ENCODE assay signal across 1 cellular context in genomic region chr14:59297070-59297766, GRCh38.
TF ChIP-seq lines count a peak whose summit lies in the region.

No MANE protein-coding gene starts in this region.

TF ChIP-seq in HepG2, 621 proteins besides CTCF, POLR2A, EP300 and RAD21 (continued from another document and continues in another):
- TF ChIP-seq ZBTB44 (CRISPR knock-in tag; IDR thresholded peaks at IDR 0.05) (no peak), HNRNPUL1 (IDR thresholded peaks at IDR 0.05; ENCODE audit: low read depth, low read length) (no peak), ARNT (IDR thresholded peaks at IDR 0.05) (no peak), AHDC1 (CRISPR knock-in tag; IDR thresholded peaks at IDR 0.05; ENCODE audit: borderline replicate concordance) (peak; percentile 81), ZNF432 (CRISPR knock-in tag; IDR thresholded peaks at IDR 0.05; ENCODE audit: borderline replicate concordance) (no peak), TBX3 (IDR thresholded peaks at IDR 0.05; ENCODE audit: borderline replicate concordance) (no peak), MIXL1 (CRISPR knock-in tag; IDR thresholded peaks at IDR 0.05) (peak; percentile 60; the same call in 1 of the 2 replicates), NCOA5 (CRISPR knock-in tag; IDR thresholded peaks at IDR 0.05) (no peak), NR1H2 (CRISPR knock-in tag; IDR thresholded peaks at IDR 0.05; ENCODE audit: borderline replicate concordance, low read depth) (no peak), NKX3-1 (CRISPR knock-in tag; IDR thresholded peaks at IDR 0.05) (no peak), RFX1 (IDR thresholded peaks at IDR 0.05) (no peak), NFKB2 (CRISPR knock-in tag; IDR thresholded peaks at IDR 0.05; ENCODE audit: borderline replicate concordance) (no peak), SALL1 (CRISPR knock-in tag; IDR thresholded peaks at IDR 0.05) (peak; percentile 86), CC2D1A (CRISPR knock-in tag; IDR thresholded peaks at IDR 0.05) (no peak), REL (CRISPR knock-in tag; conservative IDR thresholded peaks at IDR 0.05) (no peak), ZC3H13 (CRISPR knock-in tag; IDR thresholded peaks at IDR 0.05) (no peak), YEATS2 (CRISPR knock-in tag; IDR thresholded peaks at IDR 0.05; ENCODE audit: borderline replicate concordance) (no peak), MXI1 (IDR thresholded peaks at IDR 0.05; ENCODE audit: borderline replicate concordance, low read depth, low read length) (no peak), ZHX2 (IDR thresholded peaks at IDR 0.05; ENCODE audit: low read depth) (no peak), ZHX2 (CRISPR knock-in tag; IDR thresholded peaks at IDR 0.05; ENCODE audit: borderline replicate concordance) (no peak), ZNF614 (CRISPR knock-in tag; IDR thresholded peaks at IDR 0.05; ENCODE audit: borderline replicate concordance) (peak; percentile 69; the same call in 1 of the 2 replicates), ZMAT5 (CRISPR knock-in tag; IDR thresholded peaks at IDR 0.05; ENCODE audit: borderline replicate concordance, low read depth) (no peak), KLF11 (CRISPR knock-in tag; IDR thresholded peaks at IDR 0.05) (no peak), HCFC1 (IDR thresholded peaks at IDR 0.05; ENCODE audit: low read depth, low read length) (no peak), SNAI1 (CRISPR knock-in tag; IDR thresholded peaks at IDR 0.05; ENCODE audit: borderline replicate concordance) (no peak), HNF4G (IDR thresholded peaks at IDR 0.05; ENCODE audit: borderline replicate concordance, low read depth, low read length) (peak; percentile 91), HNF4G (CRISPR knock-in tag; IDR thresholded peaks at IDR 0.05; ENCODE audit: borderline replicate concordance, low read depth) (0 out of 2 replicates have a peak, but pooled peaks have one; percentile 37), SOX6 (IDR thresholded peaks at IDR 0.05) (no peak), SOX6 (CRISPR knock-in tag; IDR thresholded peaks at IDR 0.05) (peak; percentile 71), SMAD9 (CRISPR knock-in tag; IDR thresholded peaks at IDR 0.05) (no peak), ZNF142 (CRISPR knock-in tag; IDR thresholded peaks at IDR 0.05) (no peak), IRF2 (CRISPR knock-in tag; IDR thresholded peaks at IDR 0.05) (0 out of 2 replicates have a peak, but pooled peaks have one; percentile 48), ZMYM2 (CRISPR knock-in tag; IDR thresholded peaks at IDR 0.05) (0 out of 2 replicates have a peak, but pooled peaks have one; percentile 60), MXD3 (CRISPR knock-in tag; IDR thresholded peaks at IDR 0.05) (no peak), SMAD1 (CRISPR knock-in tag; IDR thresholded peaks at IDR 0.05; ENCODE audit: borderline replicate concordance, low read depth) (no peak), ZNF703 (CRISPR knock-in tag; IDR thresholded peaks at IDR 0.05; ENCODE audit: borderline replicate concordance) (no peak), ZNF451 (CRISPR knock-in tag; IDR thresholded peaks at IDR 0.05) (no peak), ZFX (CRISPR knock-in tag; IDR thresholded peaks at IDR 0.05; ENCODE audit: low read depth) (no peak), RBM22 (optimal IDR thresholded peaks at IDR 0.05; ENCODE audit: low read length) (no peak), ZNF563 (CRISPR knock-in tag; IDR thresholded peaks at IDR 0.05) (no peak), TEAD2 (CRISPR knock-in tag; IDR thresholded peaks at IDR 0.05) (no peak), FOXC1 (CRISPR knock-in tag; IDR thresholded peaks at IDR 0.05; ENCODE audit: borderline replicate concordance) (no peak), MZF1 (CRISPR knock-in tag; IDR thresholded peaks at IDR 0.05; ENCODE audit: borderline replicate concordance) (no peak), ARHGAP35 (CRISPR knock-in tag; IDR thresholded peaks at IDR 0.05; ENCODE audit: borderline replicate concordance) (no peak), SMAD3 (CRISPR knock-in tag; IDR thresholded peaks at IDR 0.05) (peak; percentile 76; the same call in 1 of the 2 replicates), ZFP41 (CRISPR knock-in tag; IDR thresholded peaks at IDR 0.05; ENCODE audit: borderline replicate concordance) (no peak), SUZ12 (IDR thresholded peaks at IDR 0.05; ENCODE audit: low read depth, low read length) (no peak), ZNF468 (CRISPR knock-in tag; IDR thresholded peaks at IDR 0.05) (no peak)
